In genomic region chr10:122140477-122140902, GRCh38 we compare ENCODE assay signal across 1 cellular context.
TF ChIP-seq lines count a peak whose summit lies in the region.

No MANE protein-coding gene starts in this region.

TF ChIP-seq in GM23338, 12 proteins besides CTCF, POLR2A, EP300 and RAD21 (continued from another document):
- TF ChIP-seq, protein P1, sequence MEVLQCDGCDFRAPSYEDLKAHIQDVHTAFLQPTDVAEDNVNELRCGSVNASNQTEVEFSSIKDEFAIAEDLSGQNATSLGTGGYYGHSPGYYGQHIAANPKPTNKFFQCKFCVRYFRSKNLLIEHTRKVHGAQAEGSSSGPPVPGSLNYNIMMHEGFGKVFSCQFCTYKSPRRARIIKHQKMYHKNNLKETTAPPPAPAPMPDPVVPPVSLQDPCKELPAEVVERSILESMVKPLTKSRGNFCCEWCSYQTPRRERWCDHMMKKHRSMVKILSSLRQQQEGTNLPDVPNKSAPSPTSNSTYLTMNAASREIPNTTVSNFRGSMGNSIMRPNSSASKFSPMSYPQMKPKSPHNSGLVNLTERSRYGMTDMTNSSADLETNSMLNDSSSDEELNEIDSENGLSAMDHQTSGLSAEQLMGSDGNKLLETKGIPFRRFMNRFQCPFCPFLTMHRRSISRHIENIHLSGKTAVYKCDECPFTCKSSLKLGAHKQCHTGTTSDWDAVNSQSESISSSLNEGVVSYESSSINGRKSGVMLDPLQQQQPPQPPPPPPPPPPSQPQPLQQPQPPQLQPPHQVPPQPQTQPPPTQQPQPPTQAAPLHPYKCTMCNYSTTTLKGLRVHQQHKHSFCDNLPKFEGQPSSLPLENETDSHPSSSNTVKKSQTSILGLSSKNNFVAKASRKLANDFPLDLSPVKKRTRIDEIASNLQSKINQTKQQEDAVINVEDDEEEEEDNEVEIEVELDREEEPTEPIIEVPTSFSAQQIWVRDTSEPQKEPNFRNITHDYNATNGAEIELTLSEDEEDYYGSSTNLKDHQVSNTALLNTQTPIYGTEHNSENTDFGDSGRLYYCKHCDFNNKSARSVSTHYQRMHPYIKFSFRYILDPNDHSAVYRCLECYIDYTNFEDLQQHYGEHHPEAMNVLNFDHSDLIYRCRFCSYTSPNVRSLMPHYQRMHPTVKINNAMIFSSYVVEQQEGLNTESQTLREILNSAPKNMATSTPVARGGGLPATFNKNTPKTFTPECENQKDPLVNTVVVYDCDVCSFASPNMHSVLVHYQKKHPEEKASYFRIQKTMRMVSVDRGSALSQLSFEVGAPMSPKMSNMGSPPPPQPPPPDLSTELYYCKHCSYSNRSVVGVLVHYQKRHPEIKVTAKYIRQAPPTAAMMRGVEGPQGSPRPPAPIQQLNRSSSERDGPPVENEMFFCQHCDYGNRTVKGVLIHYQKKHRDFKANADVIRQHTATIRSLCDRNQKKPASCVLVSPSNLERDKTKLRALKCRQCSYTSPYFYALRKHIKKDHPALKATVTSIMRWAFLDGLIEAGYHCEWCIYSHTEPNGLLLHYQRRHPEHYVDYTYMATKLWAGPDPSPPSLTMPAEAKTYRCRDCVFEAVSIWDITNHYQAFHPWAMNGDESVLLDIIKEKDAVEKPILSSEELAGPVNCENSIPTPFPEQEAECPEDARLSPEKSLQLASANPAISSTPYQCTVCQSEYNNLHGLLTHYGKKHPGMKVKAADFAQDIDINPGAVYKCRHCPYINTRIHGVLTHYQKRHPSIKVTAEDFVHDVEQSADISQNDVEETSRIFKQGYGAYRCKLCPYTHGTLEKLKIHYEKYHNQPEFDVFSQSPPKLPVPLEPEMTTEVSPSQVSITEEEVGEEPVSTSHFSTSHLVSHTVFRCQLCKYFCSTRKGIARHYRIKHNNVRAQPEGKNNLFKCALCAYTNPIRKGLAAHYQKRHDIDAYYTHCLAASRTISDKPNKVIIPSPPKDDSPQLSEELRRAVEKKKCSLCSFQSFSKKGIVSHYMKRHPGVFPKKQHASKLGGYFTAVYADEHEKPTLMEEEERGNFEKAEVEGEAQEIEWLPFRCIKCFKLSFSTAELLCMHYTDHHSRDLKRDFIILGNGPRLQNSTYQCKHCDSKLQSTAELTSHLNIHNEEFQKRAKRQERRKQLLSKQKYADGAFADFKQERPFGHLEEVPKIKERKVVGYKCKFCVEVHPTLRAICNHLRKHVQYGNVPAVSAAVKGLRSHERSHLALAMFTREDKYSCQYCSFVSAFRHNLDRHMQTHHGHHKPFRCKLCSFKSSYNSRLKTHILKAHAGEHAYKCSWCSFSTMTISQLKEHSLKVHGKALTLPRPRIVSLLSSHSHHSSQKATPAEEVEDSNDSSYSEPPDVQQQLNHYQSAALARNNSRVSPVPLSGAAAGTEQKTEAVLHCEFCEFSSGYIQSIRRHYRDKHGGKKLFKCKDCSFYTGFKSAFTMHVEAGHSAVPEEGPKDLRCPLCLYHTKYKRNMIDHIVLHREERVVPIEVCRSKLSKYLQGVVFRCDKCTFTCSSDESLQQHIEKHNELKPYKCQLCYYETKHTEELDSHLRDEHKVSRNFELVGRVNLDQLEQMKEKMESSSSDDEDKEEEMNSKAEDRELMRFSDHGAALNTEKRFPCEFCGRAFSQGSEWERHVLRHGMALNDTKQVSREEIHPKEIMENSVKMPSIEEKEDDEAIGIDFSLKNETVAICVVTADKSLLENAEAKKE (CRISPR knock-in tag; IDR thresholded peaks at IDR 0.05), result no peak
- TF ChIP-seq REST (IDR thresholded peaks at IDR 0.05; ENCODE audit: unreplicated experiment) (no peak), CREB1 (CRISPR knock-in tag; IDR thresholded peaks at IDR 0.05; ENCODE audit: low read depth) (no peak), JUNB (IDR thresholded peaks at IDR 0.05; ENCODE audit: unreplicated experiment) (no peak), NANOG (IDR thresholded peaks at IDR 0.05; ENCODE audit: borderline replicate concordance) (no peak), EZH2phosphoT487 (IDR thresholded peaks at IDR 0.05; ENCODE audit: unreplicated experiment) (no peak), ETS1 (IDR thresholded peaks at IDR 0.05) (no peak), STAT1 (IDR thresholded peaks at IDR 0.05; ENCODE audit: unreplicated experiment) (no peak), ZNF331 (CRISPR knock-in tag; IDR thresholded peaks at IDR 0.05; ENCODE audit: low read depth) (no peak), POLR2AphosphoS5 (IDR thresholded peaks at IDR 0.05; ENCODE audit: low read depth) (no peak)
